Comparison of ENCODE assay signal across 20 cellular contexts in the genomic region with DNA sequence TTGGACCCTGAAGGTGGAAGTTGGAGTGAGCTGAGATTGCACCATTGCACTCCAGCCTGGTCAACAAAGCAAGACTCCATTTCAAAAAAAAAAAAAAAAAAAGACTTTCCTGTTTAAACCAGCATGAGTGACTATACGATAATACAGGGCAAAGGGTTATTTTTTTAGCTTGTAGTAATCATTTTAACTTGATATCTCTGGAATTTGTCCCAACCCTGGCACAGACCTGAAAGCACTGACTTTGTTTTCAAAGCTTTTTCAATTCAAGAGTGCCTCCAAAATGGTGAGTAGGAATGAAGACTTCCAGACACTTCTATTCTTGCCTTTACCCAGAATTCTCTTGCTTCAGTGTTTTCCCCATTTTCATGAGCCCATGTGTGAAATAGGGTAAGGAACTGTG. TPM values are rescaled to one million over a fixed set of nuclear protein-coding genes. Genes with fewer than 3 reads are reported as not detected.
"Had no signal": no experiment of that assay in that cellular context is flagged by ENCODE, and none has a peak within 500 bp of the region (broad histone marks: within the 10 kb centered on the region; RNA-seq: fewer than 3 reads in every experiment).

No MANE protein-coding gene starts in this region.

- DNase-seq: activated CD4-positive, alpha-beta T cell treated with anti-CD3 and anti-CD28 coated beads, Interleukin-2, amount 50 U/mL, for 1 hour; activated CD4-positive, CD25-positive, alpha-beta regulatory T cell; activated naive CD4-positive, alpha-beta T cell treated with anti-CD3 and anti-CD28 coated beads, Interleukin-2, amount 10 ng/mL, durations not matched to agents 7 days and 5 days; central memory CD4-positive, alpha-beta T cell; effector memory CD8-positive, alpha-beta T cell; hippocampal formation; left ventricle myocardium inferior; mucosa of descending colon; naive thymus-derived CD4-positive, alpha-beta T cell; stimulated activated naive B cell treated with anti-CD40 and anti-IgM and Interleukin-4, amounts not matched to agents 10 μg/mL and 1 μg/mL and 100 μg/mL, for 72 hours; T-helper 2 cell; trophoblast cell had no signal

- H3K36me3 ChIP-seq: left ventricle myocardium inferior had no signal

- H3K9me3 ChIP-seq: left ventricle myocardium inferior, mucosa of descending colon had no signal

- H3K27me3 Mint-ChIP-seq: activated naive CD4-positive, alpha-beta T cell treated with anti-CD3 and anti-CD28 coated beads, Interleukin-2, amount 10 ng/mL, durations not matched to agents 7 days and 5 days; activated T-helper 17 cell treated with anti-CD3 and anti-CD28 coated beads, Interleukin-2, amount 50 U/mL, for 72 hours; memory B cell; naive thymus-derived CD4-positive, alpha-beta T cell; stimulated activated naive B cell treated with anti-CD40 and anti-IgM and Interleukin-4, amounts not matched to agents 10 μg/mL and 1 μg/mL and 100 μg/mL, for 72 hours had no signal

- H3K27ac Mint-ChIP-seq: activated naive CD4-positive, alpha-beta T cell treated with anti-CD3 and anti-CD28 coated beads, Interleukin-2, amount 10 ng/mL, durations not matched to agents 7 days and 5 days; activated T-helper 17 cell treated with anti-CD3 and anti-CD28 coated beads, Interleukin-2, amount 50 U/mL, for 72 hours; effector memory CD8-positive, alpha-beta T cell; memory B cell; stimulated activated naive B cell treated with anti-CD40 and anti-IgM and Interleukin-4, amounts not matched to agents 10 μg/mL and 1 μg/mL and 100 μg/mL, for 72 hours had no signal

- H3K9me3 Mint-ChIP-seq: activated naive CD4-positive, alpha-beta T cell treated with anti-CD3 and anti-CD28 coated beads, Interleukin-2, amount 10 ng/mL, durations not matched to agents 7 days and 5 days; effector memory CD8-positive, alpha-beta T cell; memory B cell; stimulated activated naive B cell treated with anti-CD40 and anti-IgM and Interleukin-4, amounts not matched to agents 10 μg/mL and 1 μg/mL and 100 μg/mL, for 72 hours had no signal

- H3K4me3 ChIP-seq: coronary artery, left ventricle myocardium inferior, mucosa of descending colon had no signal

- ATAC-seq: activated T-helper 17 cell treated with anti-CD3 and anti-CD28 coated beads, Interleukin-2, amount 50 U/mL, for 72 hours; effector memory CD8-positive, alpha-beta T cell; mucosa of descending colon; naive thymus-derived CD4-positive, alpha-beta T cell; stimulated activated naive B cell treated with anti-CD40 and anti-IgM and Interleukin-4, amounts not matched to agents 10 μg/mL and 1 μg/mL and 100 μg/mL, for 72 hours had no signal

- H3K4me3 Mint-ChIP-seq: activated naive CD4-positive, alpha-beta T cell treated with anti-CD3 and anti-CD28 coated beads, Interleukin-2, amount 10 ng/mL, durations not matched to agents 7 days and 5 days; activated T-helper 17 cell treated with anti-CD3 and anti-CD28 coated beads, Interleukin-2, amount 50 U/mL, for 72 hours; effector memory CD8-positive, alpha-beta T cell; memory B cell; naive thymus-derived CD4-positive, alpha-beta T cell; stimulated activated naive B cell treated with anti-CD40 and anti-IgM and Interleukin-4, amounts not matched to agents 10 μg/mL and 1 μg/mL and 100 μg/mL, for 72 hours had no signal

- H3K27ac ChIP-seq: coronary artery, left ventricle myocardium inferior had no signal

RNA-seq across cellular contexts. Expression of a gene that starts 4.4 kb away (rescaled TPM):
- total RNA-seq: activated CD8-positive, alpha-beta memory T cell treated with anti-CD3 and anti-CD28 coated beads for 36 hours; epithelial cell of proximal tubule; glomerular endothelial cell; left ventricle myocardium inferior; mucosa of descending colon; naive thymus-derived CD4-positive, alpha-beta T cell had no signal
- polyA plus RNA-seq: adipose tissue; keratinocyte; naive thymus-derived CD4-positive, alpha-beta T cell had no signal
